Comparison of ENCODE assay signal across 8 cellular contexts in the genomic region with DNA sequence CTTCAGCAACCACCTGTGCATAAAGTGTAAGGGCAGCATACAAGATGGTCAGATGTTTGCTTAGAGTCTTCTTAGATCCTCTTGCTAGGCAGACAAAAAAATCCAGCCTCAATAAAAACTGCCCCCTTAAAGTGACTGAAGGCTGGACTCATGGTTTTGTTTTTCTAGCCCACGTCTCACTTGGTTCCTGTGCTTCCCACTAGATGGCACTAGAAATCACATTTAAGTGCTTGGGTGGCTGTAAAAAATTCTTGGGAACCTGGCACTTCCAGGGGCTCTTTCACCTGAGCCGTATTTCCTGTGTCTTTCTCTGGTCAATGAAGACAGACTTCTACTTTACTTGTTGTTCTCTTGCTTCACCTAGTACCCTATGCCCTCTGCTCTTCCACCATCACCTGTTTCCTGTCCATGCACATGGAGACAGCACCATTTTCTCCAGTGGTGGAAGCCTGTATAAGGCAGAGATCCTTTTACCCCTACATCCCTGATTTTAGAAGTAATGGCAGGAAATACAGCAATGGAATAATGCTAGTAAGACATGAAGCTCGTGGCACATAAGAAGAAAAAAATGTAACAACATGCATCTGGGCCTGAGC. TPM values are rescaled to one million over a fixed set of nuclear protein-coding genes. Genes with fewer than 3 reads are reported as not detected.
DNase-seq lines count a peak whose midpoint lies in the region; ATAC-seq and TF ChIP-seq lines count a peak whose summit lies in the region.

No MANE protein-coding gene starts in this region.

- 10 to 15% (median 13%) methylated on average over 3 of the region's 3 CpGs for WGBS in adrenal gland, 4 donors

- in situ Hi-C loops in GM13976 (cut with MboI; ENCODE audit: low sequenced_read_pairs, unreplicated experiment): loop anchor here (10.0 kb wide), 1 partner anchor 183 kb away; no protein-coding TSS in a partner anchor

- no peaks in the 10 kb centered on the region for H3K36me3 ChIP-seq in adrenal gland (replicated peaks in 1 of 2)

- no peak for TF ChIP-seq POLR2A in adrenal gland (IDR thresholded peaks at IDR 0.05)

- H3K4me1 ChIP-seq in adrenal gland (replicated peaks in 1 of 2): peaks cover 14 to 30% of the 10 kb centered on the region in 2 donors

- no peak overlapping the region for H3K4me3 Mint-ChIP-seq in stimulated activated naive B cell treated with anti-CD40 and anti-IgM and Interleukin-4, amounts not matched to agents 10 μg/mL and 1 μg/mL and 100 μg/mL, for 72 hours

- POLR2A ChIA-PET in AG04450 (lab: Yijun Ruan, JAX): interaction anchor here (0.6 to 1.1 kb wide), 2 partner anchors 16 to 59 kb away, joined by 3 to 4 read pairs; a partner anchor contains a TSS

- H3K27ac Mint-ChIP-seq in stimulated activated naive B cell treated with anti-CD40 and anti-IgM and Interleukin-4, amounts not matched to agents 10 μg/mL and 1 μg/mL and 100 μg/mL, for 72 hours: no peak overlapping the region

- H3K36me3 Mint-ChIP-seq in stimulated activated naive B cell treated with anti-CD40 and anti-IgM and Interleukin-4, amounts not matched to agents 10 μg/mL and 1 μg/mL and 100 μg/mL, for 72 hours: peaks cover 24 to 37% of the 10 kb centered on the region in 2 donors

- TF ChIP-seq CTCF in AG04450 (IDR thresholded peaks at IDR 0.05; ENCODE audit: low read depth, low read length): peak; percentile 91
- TF ChIP-seq CTCF in GM13976 (IDR thresholded peaks at IDR 0.05; ENCODE audit: borderline replicate concordance, control extremely low read depth, extremely low read depth, insufficient read depth, missing control alignments): peak; percentile 62
- TF ChIP-seq CTCF in adrenal gland (IDR thresholded peaks at IDR 0.05): peak; percentile 65 to 89 (median 82)

- H3K4me3 ChIP-seq in AG04450 (ENCODE audit: low read depth, low read length): no peak overlapping the region
- no peak overlapping the region for H3K4me3 ChIP-seq in adrenal gland

- CTCF ChIA-PET in AG04450 (lab: Charles Lee): interaction anchor here (0.6 to 9.7 kb wide), 43 partner anchors 8 to 649 kb away, joined by 3 to 484 read pairs (median 5); a partner anchor contains a TSS

- intact Hi-C loops in adrenal gland (cut with DNase I): no loop called here

- H3K27me3 ChIP-seq in AG04450 (ENCODE audit: control insufficient read depth, insufficient read depth, low read length) (no peaks in the 10 kb centered on the region), adrenal gland (no peaks in the 10 kb centered on the region)

- no peaks in the 10 kb centered on the region for H3K27me3 Mint-ChIP-seq in stimulated activated naive B cell treated with anti-CD40 and anti-IgM and Interleukin-4, amounts not matched to agents 10 μg/mL and 1 μg/mL and 100 μg/mL, for 72 hours

- H3K27ac ChIP-seq in AG04450 (ENCODE audit: low read depth, low read length) (no peak overlapping the region), adrenal gland (no peak overlapping the region)

- H3K9me3 Mint-ChIP-seq in stimulated activated naive B cell treated with anti-CD40 and anti-IgM and Interleukin-4, amounts not matched to agents 10 μg/mL and 1 μg/mL and 100 μg/mL, for 72 hours: no peaks in the 10 kb centered on the region

- H3K9me3 ChIP-seq in AG04450 (ENCODE audit: control insufficient read depth, insufficient read depth, low read length) (no peaks in the 10 kb centered on the region), adrenal gland (replicated peaks in 1 of 3) (no peaks in the 10 kb centered on the region)

- peaks cover 8 to 9% of the 10 kb centered on the region in 2 donors for H3K4me1 Mint-ChIP-seq in stimulated activated naive B cell treated with anti-CD40 and anti-IgM and Interleukin-4, amounts not matched to agents 10 μg/mL and 1 μg/mL and 100 μg/mL, for 72 hours

- DNase-seq in AG04450 (ENCODE audit: low read depth, low spot score) (no peak), GM13976 (ENCODE audit: low spot score) (peak; percentile 50), NCI-H2171 (lab: John Stamatoyannopoulos, UW) (peak; percentile 23), adrenal gland (peak in 3 of 7 donors; percentile 31 to 38 (median 33)), iPS DF 4.7 (ENCODE audit: extremely low read depth, low spot score) (peak; percentile 71)
- no peak for DNase-seq in stimulated activated naive B cell treated with anti-CD40 and anti-IgM and Interleukin-4, amounts not matched to agents 10 μg/mL and 1 μg/mL and 100 μg/mL, for 72 hours

- ATAC-seq in stimulated activated naive B cell treated with anti-CD40 and anti-IgM and Interleukin-4, amounts not matched to agents 10 μg/mL and 1 μg/mL and 100 μg/mL, for 72 hours (replicated peaks): peak; percentile 42 to 48
- ATAC-seq in HG02970 (IDR thresholded peaks at IDR 0.05; ENCODE audit: low FRiP score, unreplicated experiment) (no peak), HG02571 (IDR thresholded peaks at IDR 0.05; ENCODE audit: unreplicated experiment) (no peak)

RNA-seq across cellular contexts. Expression of a gene that starts 20.0 kb away (rescaled TPM):
- polyA plus RNA-seq in AG04450 (2011; rRNA removed) (32.0 and 32.9 TPM in 2 replicates), adrenal gland (10 to 100 TPM in 2 of 3 donors, 1 to 10 TPM in 1; 9.6 to 37.1 (median 12.3) TPM)
- 31.4 and 31.8 TPM in 2 replicates for polyA minus RNA-seq in AG04450 (2011; rRNA and poly(A)+ RNA removed)
- 10 to 100 TPM; 22.7 to 38.3 (median 32.7) TPM for total RNA-seq in adrenal gland

RNA-seq across cellular contexts. Expression of a gene that starts 39.8 kb away (rescaled TPM):
- polyA plus RNA-seq in AG04450 (2011; rRNA removed) (0.37 and 0.46 TPM in 2 replicates), adrenal gland (10 to 100 TPM in 1 of 3 donors, 1 to 10 TPM in 2; 7.2 to 12.6 (median 9.8) TPM)
- polyA minus RNA-seq in AG04450 (2011; rRNA and poly(A)+ RNA removed): 0.70 and 0.74 TPM in 2 replicates
- total RNA-seq in adrenal gland: 10 to 100 TPM; 14.2 to 47.2 (median 23.9) TPM

RNA-seq across cellular contexts. Expression of a gene that starts 59.6 kb away (rescaled TPM):
- polyA plus RNA-seq in AG04450 (2011; rRNA removed) (13.0 and 20.8 TPM in 2 replicates), adrenal gland (10 to 100 TPM in 1 of 3 donors, 1 to 10 TPM in 2; 6.1 to 23.7 (median 7.7) TPM)
- 2.8 and 7.3 TPM in 2 replicates for polyA minus RNA-seq in AG04450 (2011; rRNA and poly(A)+ RNA removed)
- 10 to 100 TPM in 6 of 8 donors, 1 to 10 TPM in 2; 7.1 to 23.5 (median 16.4) TPM for total RNA-seq in adrenal gland

Comparison
In these comparisons a context has a peak if more than half of its experiments do, and no peak if none do; other contexts are left out.
1. DNase-seq: peak in GM13976 (single experiment), NCI-H2171 (single experiment) and iPS DF 4.7 (single experiment); none in AG04450 (single experiment) and stimulated activated naive B cell treated with anti-CD40 and anti-IgM and Interleukin-4, amounts not matched to agents 10 μg/mL and 1 μg/mL and 100 μg/mL, for 72 hours (single experiment).
2. ATAC-seq: peak in stimulated activated naive B cell treated with anti-CD40 and anti-IgM and Interleukin-4, amounts not matched to agents 10 μg/mL and 1 μg/mL and 100 μg/mL, for 72 hours (2 of 2); none in HG02970 (single experiment) and HG02571 (single experiment).
3. Peak in every context shown above with its lines, with median percentiles within 50 percentile points of each other: CTCF ChIP-seq.